Comparison of ENCODE assay signal across 15 cellular contexts in the genomic region with DNA sequence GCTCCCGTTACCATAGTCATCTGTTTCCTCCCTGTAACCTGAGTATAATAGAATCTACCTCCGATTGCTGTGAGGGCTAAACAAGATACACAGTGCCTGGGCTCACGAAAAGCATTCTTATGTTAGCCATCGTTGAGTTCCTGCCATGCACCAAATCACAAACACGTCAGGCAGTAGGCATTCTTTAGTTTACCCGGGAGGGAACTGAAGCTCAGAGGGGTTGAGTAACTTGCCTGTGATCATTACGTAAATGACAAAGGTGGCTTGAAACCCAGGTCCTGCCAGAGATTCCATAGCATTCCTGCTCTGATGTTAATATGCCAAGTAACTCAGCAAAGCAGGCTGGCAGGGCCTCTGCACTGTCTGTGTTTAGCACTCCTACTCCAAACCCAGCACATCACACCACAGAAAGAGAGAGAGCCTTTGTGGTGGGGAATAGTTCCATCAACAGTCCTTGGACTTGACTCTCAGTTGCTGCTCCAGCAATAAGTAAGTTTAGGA. TPM values are rescaled to one million over a fixed set of nuclear protein-coding genes. Genes with fewer than 3 reads are reported as not detected.
A peak's percentile ranks its signal among the peaks of the same experiment; 100 is the strongest.
DNase-seq lines count a peak whose midpoint lies in the region; ATAC-seq and TF ChIP-seq lines count a peak whose summit lies in the region.
"Had no signal": no experiment of that assay in that cellular context is flagged by ENCODE, and none has a peak within 500 bp of the region (broad histone marks: within the 10 kb centered on the region; RNA-seq: fewer than 3 reads in every experiment).

No MANE protein-coding gene starts in this region.

- H3K14ac ChIP-seq in neuronal stem cell (ENCODE audit: low read length) = no peak overlapping the region

- H3K4me1 Mint-ChIP-seq in GM23338 = peaks cover 41% of the 10 kb centered on the region
- peaks cover 2% of the 10 kb centered on the region for H3K4me1 Mint-ChIP-seq in activated CD8-positive, alpha-beta T cell treated with anti-CD3 and anti-CD28 coated beads for 36 hours (ENCODE audit: low read depth)

- POLR2A ChIA-PET in activated CD8-positive, alpha-beta T cell treated with anti-CD3 and anti-CD28 coated beads for 36 hours (lab: Charles Lee) = interaction anchor here (0.6 kb wide), 1 partner anchor 470 kb away, joined by 3 read pairs; no protein-coding TSS in a partner anchor

- no peaks in the 10 kb centered on the region for H4K20me1 ChIP-seq in GM23338 (replicated peaks; ENCODE audit: insufficient read depth)

- 0 out of 2 replicates have a peak overlapping the region, but pooled peaks have one; percentile 40 for H2AFZ ChIP-seq in GM23338
- no peak overlapping the region for H2AFZ ChIP-seq in neuronal stem cell (ENCODE audit: low read length)

- peaks cover 69% of the 10 kb centered on the region for H3K27me3 ChIP-seq in GM23338 (ENCODE audit: insufficient read depth)
- H3K27me3 ChIP-seq in RWPE2 (ENCODE audit: insufficient read depth, poor library complexity, severe bottlenecking) = no peaks in the 10 kb centered on the region
- peaks cover 0 to 60% (median 38%) of the 10 kb centered on the region in 3 experiments for H3K27me3 ChIP-seq in neuronal stem cell (ENCODE audit: control insufficient read depth in 3 of 3, insufficient read depth in 3 of 3, low read depth in 1 of 3, low read length in 3 of 3)
- peaks cover 0 to 8% of the 10 kb centered on the region in 2 donors for H3K27me3 ChIP-seq in tibial nerve
- H3K27me3 ChIP-seq: vagina had no signal

- no peaks in the 10 kb centered on the region for H3K79me1 ChIP-seq in neuronal stem cell (ENCODE audit: low read depth, low read length)

- H3K79me2 ChIP-seq in GM23338 (replicated peaks; ENCODE audit: insufficient read depth) = no peaks in the 10 kb centered on the region

- no peak overlapping the region for H4K8ac ChIP-seq in neuronal stem cell (ENCODE audit: low read depth, low read length)

- H3K27ac ChIP-seq in GM23338 (ENCODE audit: low read depth) (no peak overlapping the region), RWPE2 (ENCODE audit: poor library complexity, severe bottlenecking) (peak overlapping the region; percentile 27), neuronal stem cell (replicated peaks; ENCODE audit: low read length) (no peak overlapping the region), tibial nerve (peak overlapping the region in 1 of 4 donors; percentile 34)
- H3K27ac ChIP-seq: vagina had no signal

- DNase-seq in GM23338 (ENCODE audit: low spot score) (no peak), RWPE2 (ENCODE audit: low spot score) (no peak), glomerular visceral epithelial cell (ENCODE audit: extremely low spot score) (peak; percentile 32), neuronal stem cell (ENCODE audit: low spot score) (no peak), tibial nerve (ENCODE audit: low spot score in 2 of 2) (no peak)
- DNase-seq in activated CD8-positive, alpha-beta T cell treated with anti-CD3 and anti-CD28 coated beads for 36 hours = no peak
- DNase-seq in effector CD4-positive, alpha-beta T cell = no peak
- DNase-seq: activated CD4-positive, CD25-positive, alpha-beta regulatory T cell treated with anti-CD3 and anti-CD28 coated beads, Interleukin-2, amount 50 U/mL, for 72 hours; activated naive CD8-positive, alpha-beta T cell treated with anti-CD3 and anti-CD28 coated beads, Interleukin-2, amount 10 ng/mL, durations not matched to agents 7 days and 5 days; mucosa of descending colon; stimulated activated CD4-positive, alpha-beta T cell treated with anti-CD3 and anti-CD28 coated beads, Interleukin-4, amount 100 ng/mL, for 1 hour had no signal

- H3K4me3 Mint-ChIP-seq in GM23338 = peak overlapping the region; percentile 79
- no peak overlapping the region for H3K4me3 Mint-ChIP-seq in activated CD8-positive, alpha-beta T cell treated with anti-CD3 and anti-CD28 coated beads for 36 hours
- H3K4me3 Mint-ChIP-seq: activated naive CD8-positive, alpha-beta T cell treated with anti-CD3 and anti-CD28 coated beads, Interleukin-2, amount 10 ng/mL, durations not matched to agents 7 days and 5 days had no signal

- H3K9ac ChIP-seq in neuronal stem cell (ENCODE audit: low read depth, low read length, poor library complexity) = no peak overlapping the region

- H2BK15ac ChIP-seq in neuronal stem cell (ENCODE audit: low read length) = no peak overlapping the region

- no peak for TF ChIP-seq CTCF in GM23338 (conservative IDR thresholded peaks at IDR 0.05; ENCODE audit: low read depth in 2 of 2)
- TF ChIP-seq CTCF in RWPE2 (IDR thresholded peaks at IDR 0.05; ENCODE audit: poor library complexity, severe bottlenecking) = no peak
- TF ChIP-seq CTCF in tibial nerve (IDR thresholded peaks at IDR 0.05) = no peak
- no peak for TF ChIP-seq CTCF in activated CD8-positive, alpha-beta T cell treated with anti-CD3 and anti-CD28 coated beads for 36 hours (IDR thresholded peaks at IDR 0.05)

- peaks cover 37% of the 10 kb centered on the region for H3K27me3 Mint-ChIP-seq in GM23338 (ENCODE audit: insufficient read depth, low read depth, poor library complexity)
- H3K27me3 Mint-ChIP-seq in activated CD8-positive, alpha-beta T cell treated with anti-CD3 and anti-CD28 coated beads for 36 hours = peaks cover 6% of the 10 kb centered on the region

- intact Hi-C loops in activated CD8-positive, alpha-beta T cell treated with anti-CD3 and anti-CD28 coated beads for 36 hours (cut with micrococcal nuclease) = no loop called here

- no peak overlapping the region for H3K18ac ChIP-seq in neuronal stem cell (ENCODE audit: low read length)

- no peak for TF ChIP-seq EP300 in tibial nerve (IDR thresholded peaks at IDR 0.05)

- ATAC-seq in GM23338 (no peak), RWPE2 (ENCODE audit: low read depth) (peak; percentile 77), GM21367 (IDR thresholded peaks at IDR 0.05; ENCODE audit: unreplicated experiment) (no peak)
- no peak for ATAC-seq in activated CD8-positive, alpha-beta T cell treated with anti-CD3 and anti-CD28 coated beads for 36 hours
- ATAC-seq: K562 had no signal

- no CpG with 5 or more reads among the region's 7 CpGs for WGBS in neuronal stem cell (ENCODE audit: extremely low coverage in 2 of 2, insufficient read length in 2 of 2, insufficient replicate concordance in 1 of 2), 2 donors
- 52 to 54% methylated on average over 7 of the region's 7 CpGs for WGBS in tibial nerve, 2 donors

- H3K4ac ChIP-seq in neuronal stem cell (ENCODE audit: low read length) = no peak overlapping the region

- H3K36me3 Mint-ChIP-seq in GM23338 (ENCODE audit: low read depth) = no peaks in the 10 kb centered on the region
- no peaks in the 10 kb centered on the region for H3K36me3 Mint-ChIP-seq in activated CD8-positive, alpha-beta T cell treated with anti-CD3 and anti-CD28 coated beads for 36 hours (ENCODE audit: low read depth)
- H3K36me3 Mint-ChIP-seq: activated naive CD8-positive, alpha-beta T cell treated with anti-CD3 and anti-CD28 coated beads, Interleukin-2, amount 10 ng/mL, durations not matched to agents 7 days and 5 days had no signal

- H3K9me3 ChIP-seq in RWPE2 (ENCODE audit: severe bottlenecking) (no peaks in the 10 kb centered on the region), neuronal stem cell (replicated peaks in 1 of 2; ENCODE audit: control insufficient read depth in 2 of 2, insufficient read depth in 1 of 2, low read depth in 1 of 2, low read length in 2 of 2) (no peaks in the 10 kb centered on the region), tibial nerve (no peaks in the 10 kb centered on the region)
- H3K9me3 ChIP-seq: esophagus muscularis mucosa, mucosa of descending colon, vagina had no signal

- H3K27ac Mint-ChIP-seq in GM23338 = no peak overlapping the region
- H3K27ac Mint-ChIP-seq in activated CD8-positive, alpha-beta T cell treated with anti-CD3 and anti-CD28 coated beads for 36 hours = no peak overlapping the region
- H3K27ac Mint-ChIP-seq: activated naive CD8-positive, alpha-beta T cell treated with anti-CD3 and anti-CD28 coated beads, Interleukin-2, amount 10 ng/mL, durations not matched to agents 7 days and 5 days had no signal

- no peak overlapping the region for H2BK5ac ChIP-seq in neuronal stem cell (ENCODE audit: low read length)

- no peak overlapping the region for H2BK120ac ChIP-seq in neuronal stem cell (ENCODE audit: low read depth, low read length)

- H3F3A ChIP-seq in GM23338 (replicated peaks; ENCODE audit: low read depth) = no peaks in the 10 kb centered on the region

- TF ChIP-seq POLR2A in tibial nerve (IDR thresholded peaks at IDR 0.05) = no peak

- H4K91ac ChIP-seq in neuronal stem cell (ENCODE audit: low read depth, low read length, poor library complexity) = no peak overlapping the region

- H3K36me3 ChIP-seq in GM23338 (ENCODE audit: insufficient read depth) = no peaks in the 10 kb centered on the region; the same call in 1 of the 2 replicates
- H3K36me3 ChIP-seq in RWPE2 (ENCODE audit: low read depth) = no peaks in the 10 kb centered on the region
- H3K36me3 ChIP-seq in neuronal stem cell (replicated peaks in 1 of 2; ENCODE audit: control insufficient read depth in 2 of 2, insufficient read depth in 2 of 2, low read length in 2 of 2) = no peaks in the 10 kb centered on the region
- H3K36me3 ChIP-seq in tibial nerve = no peaks in the 10 kb centered on the region
- H3K36me3 ChIP-seq: esophagus muscularis mucosa, vagina had no signal

- no peak overlapping the region for H2AK5ac ChIP-seq in neuronal stem cell (ENCODE audit: low read depth, low read length)

- peak overlapping the region; percentile 30 for H3K23ac ChIP-seq in neuronal stem cell (ENCODE audit: low read depth, low read length, poor library complexity)

- CTCF ChIA-PET in activated CD8-positive, alpha-beta T cell treated with anti-CD3 and anti-CD28 coated beads for 36 hours (lab: Charles Lee) = interaction anchor here (0.8 to 1.2 kb wide), 3 partner anchors 116 to 188 kb away, joined by 3 read pairs; no protein-coding TSS in a partner anchor

- H3K4me3 ChIP-seq in GM23338 (peak overlapping the region; percentile 70), RWPE2 (ENCODE audit: severe bottlenecking) (no peak overlapping the region), neuronal stem cell (ENCODE audit: low read length in 2 of 2) (no peak overlapping the region), tibial nerve (no peak overlapping the region)
- H3K4me3 ChIP-seq: K562, mucosa of descending colon had no signal

- peaks cover 32% of the 10 kb centered on the region for H3K4me1 ChIP-seq in GM23338 (ENCODE audit: insufficient read depth)
- H3K4me1 ChIP-seq in RWPE2 (ENCODE audit: insufficient read depth, poor library complexity, severe bottlenecking) = peaks cover 11% of the 10 kb centered on the region
- H3K4me1 ChIP-seq in neuronal stem cell (ENCODE audit: control insufficient read depth in 2 of 2, insufficient read depth in 1 of 2, low read depth in 1 of 2, low read length in 2 of 2) = peaks cover 0 to 16% of the 10 kb centered on the region in 2 donors
- H3K4me1 ChIP-seq in tibial nerve = peaks cover 0 to 26% (median 0%) of the 10 kb centered on the region in 4 donors

- peak overlapping the region; percentile 81 for H3K4me2 ChIP-seq in GM23338
- H3K4me2 ChIP-seq in neuronal stem cell (ENCODE audit: insufficient read depth, low read length, poor library complexity, severe bottlenecking) = no peak overlapping the region

- H3K9me2 ChIP-seq in GM23338 (ENCODE audit: insufficient read depth) = no peaks in the 10 kb centered on the region

- H3K9me3 Mint-ChIP-seq in GM23338 = no peaks in the 10 kb centered on the region; the same call in 2 of the 3 replicates
- no peaks in the 10 kb centered on the region for H3K9me3 Mint-ChIP-seq in activated CD8-positive, alpha-beta T cell treated with anti-CD3 and anti-CD28 coated beads for 36 hours
- H3K9me3 Mint-ChIP-seq: activated naive CD8-positive, alpha-beta T cell treated with anti-CD3 and anti-CD28 coated beads, Interleukin-2, amount 10 ng/mL, durations not matched to agents 7 days and 5 days had no signal

- H2BK12ac ChIP-seq in neuronal stem cell (ENCODE audit: low read length) = no peak overlapping the region

RNA-seq across cellular contexts. Expression of a gene that starts 1.4 kb away (rescaled TPM):
- total RNA-seq in GM23338 (2014; rRNA removed; shearing (Covaris generic)) = 0.03 and 0.04 TPM in 2 replicates
- 0.09 TPM in 1 of 2 replicates, not detected in the other for polyA plus RNA-seq in GM23338 (2016; fragmentation: Nextera tagmentation; extraction: Ambion mirVana)
- polyA plus RNA-seq in neuronal stem cell (2013, experiment 1 of 2) = 0.14 TPM
- 0.14 TPM for polyA plus RNA-seq in neuronal stem cell (2013, experiment 2 of 2)
- total RNA-seq in tibial nerve = 1 to 10 TPM in 1 of 4 donors, under 1 TPM in 2, not detected in 1; 0.78 to 1.3 (median 0.87) TPM
- total RNA-seq in activated CD8-positive, alpha-beta T cell treated with anti-CD3 and anti-CD28 coated beads for 36 hours = not detected
- total RNA-seq: activated naive CD8-positive, alpha-beta T cell treated with anti-CD3 and anti-CD28 coated beads, Interleukin-2, amount 10 ng/mL, durations not matched to agents 7 days and 5 days; K562 had no signal
- polyA plus RNA-seq: K562 had no signal

RNA-seq across cellular contexts. Expression of a gene that starts 22.5 kb away (rescaled TPM):
- total RNA-seq in GM23338 (2014; rRNA removed; shearing (Covaris generic)) = 1.7 and 3.0 TPM in 2 replicates
- polyA plus RNA-seq in GM23338 (2016; fragmentation: Nextera tagmentation; extraction: Ambion mirVana) = 0.16 and 0.45 TPM in 2 replicates
- 1.0 TPM for polyA plus RNA-seq in neuronal stem cell (2013, experiment 1 of 2)
- polyA plus RNA-seq in neuronal stem cell (2013, experiment 2 of 2) = 0.97 TPM
- 1 to 10 TPM in 2 of 4 donors, under 1 TPM in 2; 0.66 to 4.1 (median 1.1) TPM for total RNA-seq in tibial nerve
- 1 to 10 TPM in 1 of 2 experiments, under 1 TPM in 1; 0.72 to 1.1 TPM for total RNA-seq in activated CD8-positive, alpha-beta T cell treated with anti-CD3 and anti-CD28 coated beads for 36 hours
- total RNA-seq: K562 had no signal

RNA-seq across cellular contexts. Expression of a gene that starts 49.7 kb away (rescaled TPM):
- 0.12 and 0.56 TPM in 2 replicates for total RNA-seq in GM23338 (2014; rRNA removed; shearing (Covaris generic))
- 0.26 and 1.0 TPM in 2 replicates for polyA plus RNA-seq in GM23338 (2016; fragmentation: Nextera tagmentation; extraction: Ambion mirVana)
- 0.03 TPM for polyA plus RNA-seq in neuronal stem cell (2013, experiment 1 of 2)
- polyA plus RNA-seq in neuronal stem cell (2013, experiment 2 of 2) = not detected
- 1 to 10 TPM in 3 of 4 donors, under 1 TPM in 1; 0.60 to 4.5 (median 3.9) TPM for total RNA-seq in tibial nerve
- total RNA-seq in activated CD8-positive, alpha-beta T cell treated with anti-CD3 and anti-CD28 coated beads for 36 hours = 100 to 1,000 TPM; 236 to 251 TPM

Comparison
In these comparisons a context has a peak if more than half of its experiments do, and no peak if none do; other contexts are left out.
1. RNA of a gene that starts 49.7 kb away (total RNA-seq): 236 to 251 TPM in activated CD8-positive, alpha-beta T cell treated with anti-CD3 and anti-CD28 coated beads for 36 hours; 0.60 to 4.5 TPM in tibial nerve and 0.12 to 0.56 TPM in GM23338; every median in the first group is over 10 times any median in the second.